ENCODE assay signal across 22 cellular contexts in the genomic region with DNA sequence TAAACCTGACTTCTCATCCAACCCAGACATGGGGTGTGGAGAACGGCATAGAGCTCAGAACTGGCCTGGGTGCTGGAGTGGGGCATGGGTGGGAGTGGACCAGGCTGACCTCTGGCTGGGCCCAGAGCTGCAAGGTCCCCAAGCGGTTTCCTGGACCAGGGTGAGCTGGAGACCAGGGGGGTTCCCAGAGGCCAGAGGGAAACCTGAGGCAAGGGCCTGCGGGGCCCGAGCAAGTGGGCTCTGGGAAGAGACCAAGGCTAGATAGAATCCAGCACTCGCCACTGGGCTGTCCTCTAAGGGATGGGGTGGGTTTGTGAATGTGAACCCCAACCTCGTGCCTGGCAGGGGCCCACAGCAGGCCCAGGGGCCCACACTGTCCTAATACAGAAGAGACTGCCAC. TPM values are rescaled to one million over a fixed set of nuclear protein-coding genes. Genes with fewer than 3 reads are reported as not detected.
"Had no signal": no experiment of that assay in that cellular context is flagged by ENCODE, and none has a peak within 500 bp of the region (broad histone marks: within the 10 kb centered on the region; RNA-seq: fewer than 3 reads in every experiment).

No MANE protein-coding gene starts in this region.

- H3K4me3 ChIP-seq: psoas muscle, tibial artery had no signal

- H3K36me3 ChIP-seq: brain microvascular endothelial cell, tibial artery had no signal

- H3K4me3 Mint-ChIP-seq: activated B cell treated with CpG ODN at 0.5 μM for 24 hours; activated naive CD4-positive, alpha-beta T cell treated with anti-CD3 and anti-CD28 coated beads for 36 hours; activated T-helper 1 cell treated with anti-CD3 and anti-CD28 coated beads, Interleukin-12 subunit alpha, Interleukin-12 subunit beta, Interleukin-2, Interleukin-4 antibody, amounts not matched to agents 30 ng/mL and 10 ng/mL and 1 ng/mL, durations not matched to agents 14 hours and 24 hours and 36 hours; dendritic cell treated with granulocyte-macrophage colony-stimulating factor and Interleukin-4, amounts not matched to agents 40 ng/mL and 50 ng/mL, for 4 days; endodermal cell; mesothelial cell of epicardium; naive thymus-derived CD4-positive, alpha-beta T cell; stimulated activated effector memory CD8-positive, alpha-beta T cell treated with anti-CD3 and anti-CD28 coated beads, Interleukin-12 subunit alpha, Interleukin-12 subunit beta, amount 100 ng/mL, for 72 hours; stimulated activated naive CD8-positive, alpha-beta T cell treated with anti-CD3 and anti-CD28 coated beads, Interleukin-15, amount 100 ng/mL, for 72 hours; T-helper 2 cell treated with Interferon-gamma antibody and Interleukin-4, amounts not matched to agents 5 μg/mL and 100 μg/mL, for 36 hours had no signal

- DNase-seq: activated B cell treated with CpG ODN at 0.5 μM for 24 hours; activated CD4-positive, alpha-beta T cell treated with anti-CD3 and anti-CD28 coated beads, Interleukin-2, amount 50 U/mL, for 1 hour; activated effector memory CD4-positive, alpha-beta T cell treated with anti-CD3 and anti-CD28 coated beads, Interleukin-2, amount 50 U/mL, for 16 hours; activated naive CD4-positive, alpha-beta T cell treated with anti-CD3 and anti-CD28 coated beads for 36 hours; activated T-cell treated with anti-CD3 and anti-CD28 coated beads, Interleukin-2, amount 50 U/mL, for 1 hour; amniotic stem cell; brain microvascular endothelial cell; caudate nucleus; endodermal cell; foreskin keratinocyte; left cardiac atrium; naive thymus-derived CD4-positive, alpha-beta T cell; psoas muscle; stimulated activated CD4-positive, alpha-beta T cell treated with anti-CD3 and anti-CD28 coated beads, Interleukin-4, amount 100 ng/mL, for 24 hours; stimulated activated naive CD8-positive, alpha-beta T cell treated with anti-CD3 and anti-CD28 coated beads, Interleukin-15, amount 100 ng/mL, for 72 hours; T-helper 1 cell had no signal

- ATAC-seq: foreskin keratinocyte; left cardiac atrium; naive thymus-derived CD4-positive, alpha-beta T cell; psoas muscle; stimulated activated effector memory CD8-positive, alpha-beta T cell treated with anti-CD3 and anti-CD28 coated beads, Interleukin-12 subunit alpha, Interleukin-12 subunit beta, amount 100 ng/mL, for 72 hours; stimulated activated naive CD8-positive, alpha-beta T cell treated with anti-CD3 and anti-CD28 coated beads, Interleukin-15, amount 100 ng/mL, for 72 hours had no signal

- H3K27me3 Mint-ChIP-seq: activated B cell treated with CpG ODN at 0.5 μM for 24 hours; dendritic cell treated with granulocyte-macrophage colony-stimulating factor and Interleukin-4, amounts not matched to agents 40 ng/mL and 50 ng/mL, for 4 days; stimulated activated naive CD8-positive, alpha-beta T cell treated with anti-CD3 and anti-CD28 coated beads, Interleukin-15, amount 100 ng/mL, for 72 hours had no signal

- H3K27ac Mint-ChIP-seq: activated B cell treated with CpG ODN at 0.5 μM for 24 hours; activated naive CD4-positive, alpha-beta T cell treated with anti-CD3 and anti-CD28 coated beads for 36 hours; activated T-helper 1 cell treated with anti-CD3 and anti-CD28 coated beads, Interleukin-12 subunit alpha, Interleukin-12 subunit beta, Interleukin-2, Interleukin-4 antibody, amounts not matched to agents 30 ng/mL and 10 ng/mL and 1 ng/mL, durations not matched to agents 14 hours and 24 hours and 36 hours; dendritic cell treated with granulocyte-macrophage colony-stimulating factor and Interleukin-4, amounts not matched to agents 40 ng/mL and 50 ng/mL, for 4 days; endodermal cell; mesothelial cell of epicardium; naive thymus-derived CD4-positive, alpha-beta T cell; stimulated activated effector memory CD8-positive, alpha-beta T cell treated with anti-CD3 and anti-CD28 coated beads, Interleukin-12 subunit alpha, Interleukin-12 subunit beta, amount 100 ng/mL, for 72 hours; stimulated activated naive CD8-positive, alpha-beta T cell treated with anti-CD3 and anti-CD28 coated beads, Interleukin-15, amount 100 ng/mL, for 72 hours; T-helper 2 cell treated with Interferon-gamma antibody and Interleukin-4, amounts not matched to agents 5 μg/mL and 100 μg/mL, for 36 hours had no signal

- H3K36me3 Mint-ChIP-seq: mesothelial cell of epicardium; stimulated activated effector memory CD8-positive, alpha-beta T cell treated with anti-CD3 and anti-CD28 coated beads, Interleukin-12 subunit alpha, Interleukin-12 subunit beta, amount 100 ng/mL, for 72 hours had no signal

- H3K27me3 ChIP-seq: brain microvascular endothelial cell, foreskin keratinocyte, tibial artery had no signal

- H3K4me1 Mint-ChIP-seq: activated B cell treated with CpG ODN at 0.5 μM for 24 hours; endodermal cell; mesothelial cell of epicardium; stimulated activated effector memory CD8-positive, alpha-beta T cell treated with anti-CD3 and anti-CD28 coated beads, Interleukin-12 subunit alpha, Interleukin-12 subunit beta, amount 100 ng/mL, for 72 hours had no signal

RNA-seq across cellular contexts. Expression of a gene that starts 39.4 kb away (rescaled TPM):
- total RNA-seq: activated B cell treated with CpG ODN at 0.5 μM for 24 hours had no signal
